ENCODE assay signal across 16 cellular contexts in the genomic region with DNA sequence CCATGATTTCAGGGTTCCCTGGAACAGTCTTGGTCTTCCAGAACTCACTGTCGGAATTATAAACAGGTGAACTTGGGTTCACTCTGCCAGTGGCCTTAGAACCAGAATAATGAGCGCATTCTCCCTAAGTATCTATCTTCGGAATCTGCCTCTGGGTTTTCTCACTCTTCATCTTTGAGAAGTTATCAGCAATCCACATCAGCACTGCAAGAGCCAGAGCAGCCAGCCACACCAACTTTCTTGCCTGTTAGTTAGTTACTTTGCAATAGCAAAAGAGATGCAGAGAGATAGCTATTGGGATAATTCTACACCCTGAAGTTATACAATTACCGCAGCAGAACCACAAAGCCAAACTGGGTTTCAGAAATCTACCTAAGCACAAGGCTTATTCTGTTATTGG. TPM values are rescaled to one million over a fixed set of nuclear protein-coding genes. Genes with fewer than 3 reads are reported as not detected.
DNase-seq lines count a peak whose midpoint lies in the region; TF ChIP-seq lines count a peak whose summit lies in the region.
"Had no signal": no experiment of that assay in that cellular context is flagged by ENCODE, and none has a peak within 500 bp of the region (broad histone marks: within the 10 kb centered on the region; RNA-seq: fewer than 3 reads in every experiment).

No MANE protein-coding gene starts in this region.

- CTCF ChIA-PET in activated CD4-positive, alpha-beta memory T cell treated with anti-CD3 and anti-CD28 coated beads, Interleukin-2, amount 10 ng/mL, durations not matched to agents 7 days and 5 days (lab: Charles Lee) = interaction anchor here (0.7 to 9.1 kb wide), 12 partner anchors 10 to 121 kb away, joined by 3 to 180 read pairs (median 4); partner anchors contain the start of gene CCR4
- CTCF ChIA-PET in activated CD4-positive, alpha-beta memory T cell treated with anti-CD3 and anti-CD28 coated beads for 36 hours (lab: Charles Lee) = interaction anchor here (0.9 to 2.2 kb wide), 7 partner anchors 25 to 123 kb away, joined by 3 to 24 read pairs (median 5); no protein-coding TSS in a partner anchor

- intact Hi-C loops in activated CD4-positive, alpha-beta memory T cell treated with anti-CD3 and anti-CD28 coated beads for 36 hours (cut with micrococcal nuclease) = no loop called here
- intact Hi-C loops in activated T-helper 2 cell treated with anti-CD3 and anti-CD28 coated beads, Interferon-gamma antibody, Interleukin-2, Interleukin-4, amounts not matched to agents 10 μg/mL and 5 μg/mL and 100 μg/mL, durations not matched to agents 14 hours and 24 hours and 36 hours (cut with micrococcal nuclease) = no loop called here

- no peak for TF ChIP-seq CTCF in mesothelial cell of epicardium (IDR thresholded peaks at IDR 0.05; ENCODE audit: unreplicated experiment)

- H3K4me3 Mint-ChIP-seq in activated CD4-positive, alpha-beta memory T cell treated with anti-CD3 and anti-CD28 coated beads, Interleukin-2, amount 10 ng/mL, durations not matched to agents 7 days and 5 days = no peak overlapping the region
- no peak overlapping the region for H3K4me3 Mint-ChIP-seq in activated CD4-positive, alpha-beta memory T cell treated with anti-CD3 and anti-CD28 coated beads for 36 hours
- H3K4me3 Mint-ChIP-seq in activated T-helper 2 cell treated with anti-CD3 and anti-CD28 coated beads, Interferon-gamma antibody, Interleukin-2, Interleukin-4, amounts not matched to agents 10 μg/mL and 5 μg/mL and 100 μg/mL, durations not matched to agents 14 hours and 24 hours and 36 hours (ENCODE audit: low read depth) = no peak overlapping the region
- H3K4me3 Mint-ChIP-seq in mesothelial cell of epicardium = no peak overlapping the region
- H3K4me3 Mint-ChIP-seq: CD14-positive monocyte had no signal

- peaks cover 68% of the 10 kb centered on the region for H3K4me1 Mint-ChIP-seq in activated CD4-positive, alpha-beta memory T cell treated with anti-CD3 and anti-CD28 coated beads, Interleukin-2, amount 10 ng/mL, durations not matched to agents 7 days and 5 days
- peaks cover 53% of the 10 kb centered on the region for H3K4me1 Mint-ChIP-seq in activated CD4-positive, alpha-beta memory T cell treated with anti-CD3 and anti-CD28 coated beads for 36 hours (ENCODE audit: low read depth)
- peaks cover 59% of the 10 kb centered on the region for H3K4me1 Mint-ChIP-seq in activated T-helper 2 cell treated with anti-CD3 and anti-CD28 coated beads, Interferon-gamma antibody, Interleukin-2, Interleukin-4, amounts not matched to agents 10 μg/mL and 5 μg/mL and 100 μg/mL, durations not matched to agents 14 hours and 24 hours and 36 hours (ENCODE audit: low read depth)
- peaks cover 28% of the 10 kb centered on the region for H3K4me1 Mint-ChIP-seq in mesothelial cell of epicardium

- POLR2A ChIA-PET in activated CD4-positive, alpha-beta memory T cell treated with anti-CD3 and anti-CD28 coated beads, Interleukin-2, amount 10 ng/mL, durations not matched to agents 7 days and 5 days (lab: Charles Lee) = interaction anchor here (0.6 to 3.0 kb wide), 9 partner anchors 9 to 118 kb away, joined by 4 to 10 read pairs (median 5); no protein-coding TSS in a partner anchor
- POLR2A ChIA-PET in activated CD4-positive, alpha-beta memory T cell treated with anti-CD3 and anti-CD28 coated beads for 36 hours (lab: Charles Lee) = interaction anchor here (1.0 to 1.4 kb wide), 2 partner anchors 10 to 79 kb away, joined by 3 to 4 read pairs; no protein-coding TSS in a partner anchor

- H3K9me3 Mint-ChIP-seq in activated CD4-positive, alpha-beta memory T cell treated with anti-CD3 and anti-CD28 coated beads, Interleukin-2, amount 10 ng/mL, durations not matched to agents 7 days and 5 days = no peaks in the 10 kb centered on the region
- no peaks in the 10 kb centered on the region for H3K9me3 Mint-ChIP-seq in activated CD4-positive, alpha-beta memory T cell treated with anti-CD3 and anti-CD28 coated beads for 36 hours
- no peaks in the 10 kb centered on the region for H3K9me3 Mint-ChIP-seq in activated T-helper 2 cell treated with anti-CD3 and anti-CD28 coated beads, Interferon-gamma antibody, Interleukin-2, Interleukin-4, amounts not matched to agents 10 μg/mL and 5 μg/mL and 100 μg/mL, durations not matched to agents 14 hours and 24 hours and 36 hours
- H3K9me3 Mint-ChIP-seq in mesothelial cell of epicardium = no peaks in the 10 kb centered on the region

- H3K27me3 Mint-ChIP-seq in activated CD4-positive, alpha-beta memory T cell treated with anti-CD3 and anti-CD28 coated beads, Interleukin-2, amount 10 ng/mL, durations not matched to agents 7 days and 5 days = peaks cover 2% of the 10 kb centered on the region
- H3K27me3 Mint-ChIP-seq in activated CD4-positive, alpha-beta memory T cell treated with anti-CD3 and anti-CD28 coated beads for 36 hours = no peaks in the 10 kb centered on the region
- no peaks in the 10 kb centered on the region for H3K27me3 Mint-ChIP-seq in activated T-helper 2 cell treated with anti-CD3 and anti-CD28 coated beads, Interferon-gamma antibody, Interleukin-2, Interleukin-4, amounts not matched to agents 10 μg/mL and 5 μg/mL and 100 μg/mL, durations not matched to agents 14 hours and 24 hours and 36 hours (ENCODE audit: low read depth)
- no peaks in the 10 kb centered on the region for H3K27me3 Mint-ChIP-seq in mesothelial cell of epicardium (ENCODE audit: low read depth)

- H3K27ac Mint-ChIP-seq in activated CD4-positive, alpha-beta memory T cell treated with anti-CD3 and anti-CD28 coated beads, Interleukin-2, amount 10 ng/mL, durations not matched to agents 7 days and 5 days = peak overlapping the region; percentile 22
- H3K27ac Mint-ChIP-seq in activated CD4-positive, alpha-beta memory T cell treated with anti-CD3 and anti-CD28 coated beads for 36 hours = no peak overlapping the region
- peak overlapping the region; percentile 9 for H3K27ac Mint-ChIP-seq in activated T-helper 2 cell treated with anti-CD3 and anti-CD28 coated beads, Interferon-gamma antibody, Interleukin-2, Interleukin-4, amounts not matched to agents 10 μg/mL and 5 μg/mL and 100 μg/mL, durations not matched to agents 14 hours and 24 hours and 36 hours
- H3K27ac Mint-ChIP-seq in mesothelial cell of epicardium = peak overlapping the region; percentile 54

- DNase-seq in activated CD4-positive, alpha-beta memory T cell treated with anti-CD3 and anti-CD28 coated beads, Interleukin-2, amount 10 ng/mL, durations not matched to agents 7 days and 5 days = no peak
- DNase-seq in activated CD4-positive, alpha-beta memory T cell treated with anti-CD3 and anti-CD28 coated beads for 36 hours = no peak
- DNase-seq in SK-N-DZ (ENCODE audit: low spot score) (peak; percentile 91), mesothelial cell of epicardium (ENCODE audit: low spot score in 2 of 2, unreplicated experiment in 2 of 2) (no peak), GF-D8 (lab: John Stamatoyannopoulos, UW) (no peak), NCI-H1436 (lab: John Stamatoyannopoulos, UW) (no peak), Ammon's horn (ENCODE audit: low spot score) (no peak)
- DNase-seq in activated T-helper 2 cell treated with anti-CD3 and anti-CD28 coated beads, Interferon-gamma antibody, Interleukin-2, Interleukin-4, amounts not matched to agents 10 μg/mL and 5 μg/mL and 100 μg/mL, durations not matched to agents 14 hours and 24 hours and 36 hours (ENCODE audit: low spot score) = no peak
- DNase-seq: DMS79 treated with DMSO at 0.1 percent for 48 hours, GM23248, KG1, NCI-H1092, NCI-H1694 treated with DMSO at 0.1 percent for 48 hours, NCI-H774, Right ventricle myocardium superior had no signal

- peaks cover 53% of the 10 kb centered on the region for H3K36me3 Mint-ChIP-seq in activated CD4-positive, alpha-beta memory T cell treated with anti-CD3 and anti-CD28 coated beads, Interleukin-2, amount 10 ng/mL, durations not matched to agents 7 days and 5 days (ENCODE audit: low read depth)
- peaks cover 26% of the 10 kb centered on the region for H3K36me3 Mint-ChIP-seq in activated CD4-positive, alpha-beta memory T cell treated with anti-CD3 and anti-CD28 coated beads for 36 hours
- peaks cover 63% of the 10 kb centered on the region for H3K36me3 Mint-ChIP-seq in activated T-helper 2 cell treated with anti-CD3 and anti-CD28 coated beads, Interferon-gamma antibody, Interleukin-2, Interleukin-4, amounts not matched to agents 10 μg/mL and 5 μg/mL and 100 μg/mL, durations not matched to agents 14 hours and 24 hours and 36 hours (ENCODE audit: low read depth)
- peaks cover 7% of the 10 kb centered on the region for H3K36me3 Mint-ChIP-seq in mesothelial cell of epicardium

RNA-seq across cellular contexts. Expression of gene GLB1, which starts 25.8 kb away (rescaled TPM):
- 10 to 100 TPM; 50.0 to 51.7 TPM for total RNA-seq in activated CD4-positive, alpha-beta memory T cell treated with anti-CD3 and anti-CD28 coated beads, Interleukin-2, amount 10 ng/mL, durations not matched to agents 7 days and 5 days
- total RNA-seq in activated CD4-positive, alpha-beta memory T cell treated with anti-CD3 and anti-CD28 coated beads for 36 hours = 10 to 100 TPM; 47.2 to 52.0 TPM
- polyA plus RNA-seq in SK-N-DZ (2014; cell fraction: cytosol; rRNA removed) = 73.6 and 78.8 TPM in 2 replicates
- polyA plus RNA-seq in SK-N-DZ (2014; cell fraction: nucleus; rRNA removed) = 32.1 and 37.3 TPM in 2 replicates
- total RNA-seq in activated T-helper 2 cell treated with anti-CD3 and anti-CD28 coated beads, Interferon-gamma antibody, Interleukin-2, Interleukin-4, amounts not matched to agents 10 μg/mL and 5 μg/mL and 100 μg/mL, durations not matched to agents 14 hours and 24 hours and 36 hours = 60.3 and 60.8 TPM in 2 replicates
- 79.9 to 83.8 TPM (median 82.1 TPM) in 3 replicates for total RNA-seq in mesothelial cell of epicardium

RNA-seq across cellular contexts. Expression of gene TMPPE, which starts 25.8 kb away (rescaled TPM):
- 1 to 10 TPM; 9.1 to 9.7 TPM for total RNA-seq in activated CD4-positive, alpha-beta memory T cell treated with anti-CD3 and anti-CD28 coated beads, Interleukin-2, amount 10 ng/mL, durations not matched to agents 7 days and 5 days
- total RNA-seq in activated CD4-positive, alpha-beta memory T cell treated with anti-CD3 and anti-CD28 coated beads for 36 hours = 1 to 10 TPM; 6.0 to 6.2 TPM
- polyA plus RNA-seq in SK-N-DZ (2014; cell fraction: cytosol; rRNA removed) = 0.29 and 1.5 TPM in 2 replicates
- polyA plus RNA-seq in SK-N-DZ (2014; cell fraction: nucleus; rRNA removed) = 0.50 and 1.2 TPM in 2 replicates
- total RNA-seq in activated T-helper 2 cell treated with anti-CD3 and anti-CD28 coated beads, Interferon-gamma antibody, Interleukin-2, Interleukin-4, amounts not matched to agents 10 μg/mL and 5 μg/mL and 100 μg/mL, durations not matched to agents 14 hours and 24 hours and 36 hours = 14.9 and 15.8 TPM in 2 replicates
- 8.5 to 9.4 TPM (median 9.0 TPM) in 3 replicates for total RNA-seq in mesothelial cell of epicardium

RNA-seq across cellular contexts. Expression of gene CRTAP, which starts 42.6 kb away (rescaled TPM):
- total RNA-seq in activated CD4-positive, alpha-beta memory T cell treated with anti-CD3 and anti-CD28 coated beads, Interleukin-2, amount 10 ng/mL, durations not matched to agents 7 days and 5 days = 10 to 100 TPM; 40.9 to 42.6 TPM
- total RNA-seq in activated CD4-positive, alpha-beta memory T cell treated with anti-CD3 and anti-CD28 coated beads for 36 hours = 10 to 100 TPM; 57.6 to 60.0 TPM
- polyA plus RNA-seq in SK-N-DZ (2014; cell fraction: cytosol; rRNA removed) = 159 and 167 TPM in 2 replicates
- polyA plus RNA-seq in SK-N-DZ (2014; cell fraction: nucleus; rRNA removed) = 53.6 and 60.6 TPM in 2 replicates
- total RNA-seq in activated T-helper 2 cell treated with anti-CD3 and anti-CD28 coated beads, Interferon-gamma antibody, Interleukin-2, Interleukin-4, amounts not matched to agents 10 μg/mL and 5 μg/mL and 100 μg/mL, durations not matched to agents 14 hours and 24 hours and 36 hours = 51.9 and 55.9 TPM in 2 replicates
- 177 to 189 TPM (median 179 TPM) in 3 replicates for total RNA-seq in mesothelial cell of epicardium
